Comparison of ENCODE assay signal across 35 cellular contexts in the genomic region with DNA sequence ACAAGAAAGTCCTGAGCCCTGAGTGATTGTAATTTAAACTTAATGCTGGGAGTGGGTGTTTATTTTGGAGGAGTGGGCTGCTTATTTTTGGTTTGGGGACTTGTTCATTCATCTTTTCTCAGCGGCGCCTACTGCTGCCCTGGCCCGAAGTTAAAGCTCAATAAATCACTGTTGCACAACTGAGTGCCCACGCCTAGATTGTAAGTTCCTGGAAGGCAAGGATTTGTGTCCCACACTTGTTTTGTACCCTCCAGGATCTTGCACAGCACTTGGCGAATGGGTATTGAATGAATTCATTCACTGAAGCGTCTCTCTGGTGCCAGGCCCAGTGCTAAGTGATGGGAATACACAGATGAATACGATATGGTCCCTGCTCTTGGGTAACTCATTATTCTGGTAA.
DNase-seq lines count a peak whose midpoint lies in the region; ATAC-seq and TF ChIP-seq lines count a peak whose summit lies in the region.
"Had no signal": no experiment of that assay in that cellular context is flagged by ENCODE, and none has a peak within 500 bp of the region (broad histone marks: within the 10 kb centered on the region; RNA-seq: fewer than 3 reads in every experiment).

No MANE protein-coding gene starts in this region.

- peaks cover 41% of the 10 kb centered on the region for H3K4me1 Mint-ChIP-seq in CD8-positive, alpha-beta T cell (ENCODE audit: low read depth)
- peaks cover 81% of the 10 kb centered on the region for H3K4me1 Mint-ChIP-seq in nephron progenitor cell

- H3K27me3 ChIP-seq in CD8-positive, alpha-beta T cell (ENCODE audit: insufficient read depth, low read length): no peaks in the 10 kb centered on the region
- no peaks in the 10 kb centered on the region for H3K27me3 ChIP-seq in iPS DF 6.9 (ENCODE audit: control insufficient read depth, insufficient read depth, low read length)
- H3K27me3 ChIP-seq: right atrium auricular region, SJCRH30, stomach, vagina had no signal

- DNase-seq in CD8-positive, alpha-beta T cell: no peak
- DNase-seq in iPS DF 6.9 (ENCODE audit: low read depth, low spot score): no peak
- DNase-seq in nephron progenitor cell: no peak
- DNase-seq in NCI-H446 treated with DMSO at 0.1 percent for 48 hours (lab: John Stamatoyannopoulos, UW): no peak
- no peak for DNase-seq in stimulated activated naive CD4-positive, alpha-beta T cell treated with Interleukin-2 at 50 U/mL for 16 hours (lab: John Stamatoyannopoulos, UW)
- DNase-seq in effector CD8-positive, alpha-beta T cell (lab: John Stamatoyannopoulos, UW): no peak
- DNase-seq: ACHN; activated CD4-positive, alpha-beta T cell treated with anti-CD3 and anti-CD28 coated beads, Interleukin-2, amount 10 ng/mL, durations not matched to agents 24 days and 14 days; activated effector memory CD4-positive, alpha-beta T cell treated with Interleukin-2 at 50 U/mL for 16 hours; activated T-cell treated with anti-CD3 and anti-CD28 coated beads, Interleukin-2, amount 50 U/mL, for 1 hour; aorta; BE2C; caudate nucleus; DMS153; glutamatergic neuron; IMR-90; lower lobe of right lung; NCI-H1694; NCI-H446; RPMI8226; SJCRH30; stomach; SW 1271; T1000; WERI-Rb-1 had no signal

- no peak for ATAC-seq in CD8-positive, alpha-beta T cell
- ATAC-seq in GM19452 (IDR thresholded peaks at IDR 0.05; ENCODE audit: unreplicated experiment): no peak
- ATAC-seq: activated naive CD4-positive, alpha-beta T cell treated with anti-CD3 and anti-CD28 coated beads, Interleukin-2, amount 50 U/mL, for 72 hours; GM12878; mucosa of descending colon had no signal

- H3K27me3 Mint-ChIP-seq in CD8-positive, alpha-beta T cell (ENCODE audit: low read depth): no peaks in the 10 kb centered on the region
- H3K27me3 Mint-ChIP-seq in nephron progenitor cell (ENCODE audit: low read depth, poor library complexity): peaks cover 13% of the 10 kb centered on the region
- H3K27me3 Mint-ChIP-seq: activated CD4-positive, alpha-beta T cell treated with anti-CD3 and anti-CD28 coated beads, Interleukin-2, amount 10 ng/mL, durations not matched to agents 24 days and 14 days had no signal

- H3K4me3 Mint-ChIP-seq in CD8-positive, alpha-beta T cell: no peak overlapping the region
- H3K4me3 Mint-ChIP-seq in nephron progenitor cell: no peak overlapping the region

- TF ChIP-seq CTCF in CD8-positive, alpha-beta T cell (IDR thresholded peaks at IDR 0.05): no peak
- TF ChIP-seq CTCF in nephron progenitor cell (IDR thresholded peaks at IDR 0.05): no peak

- H3K27ac ChIP-seq in CD8-positive, alpha-beta T cell (ENCODE audit: low read depth, low read length): no peak overlapping the region
- H3K27ac ChIP-seq in iPS DF 6.9 (ENCODE audit: low read length): peak overlapping the region; percentile 80
- H3K27ac ChIP-seq: coronary artery, lower lobe of right lung, parathyroid adenoma, right atrium auricular region, stomach, vagina, WERI-Rb-1 had no signal

- TF ChIP-seq EP300 in Ishikawa (IDR thresholded peaks at IDR 0.05; ENCODE audit: borderline replicate concordance): no peak

- POLR2A ChIA-PET in CD8-positive, alpha-beta T cell (lab: Charles Lee): interaction anchor here (0.5 kb wide), 1 partner anchor 87 kb away, joined by 4 read pairs; no protein-coding TSS in a partner anchor

- no peaks in the 10 kb centered on the region for H3K36me3 ChIP-seq in CD8-positive, alpha-beta T cell (ENCODE audit: insufficient read depth, low read length)
- H3K36me3 ChIP-seq in iPS DF 6.9 (ENCODE audit: control insufficient read depth, insufficient read depth, low read length): no peaks in the 10 kb centered on the region
- H3K36me3 ChIP-seq: BE2C, HAP-1, lower lobe of right lung, right atrium auricular region, SJCRH30, stomach, vagina, WERI-Rb-1 had no signal

- H3K36me3 Mint-ChIP-seq in CD8-positive, alpha-beta T cell: no peaks in the 10 kb centered on the region
- no peaks in the 10 kb centered on the region for H3K36me3 Mint-ChIP-seq in nephron progenitor cell (ENCODE audit: low read depth)
- H3K36me3 Mint-ChIP-seq: activated naive CD4-positive, alpha-beta T cell treated with anti-CD3 and anti-CD28 coated beads, Interleukin-2, amount 50 U/mL, for 72 hours had no signal

- no peaks in the 10 kb centered on the region for H3K9me3 ChIP-seq in CD8-positive, alpha-beta T cell (ENCODE audit: low read length)
- H3K9me3 ChIP-seq in iPS DF 6.9 (ENCODE audit: control insufficient read depth, insufficient read depth, low read length): no peaks in the 10 kb centered on the region
- H3K9me3 ChIP-seq: BE2C, HAP-1, lower lobe of right lung, mucosa of descending colon, right atrium auricular region, SJCRH30, stomach, vagina had no signal

- H3K4me3 ChIP-seq in CD8-positive, alpha-beta T cell (ENCODE audit: low read depth, low read length): no peak overlapping the region
- H3K4me3 ChIP-seq in iPS DF 6.9 (ENCODE audit: low read length): no peak overlapping the region
- H3K4me3 ChIP-seq: coronary artery, GM12878, HAP-1, lower lobe of right lung, mucosa of descending colon, right atrium auricular region, SJCRH30, stomach, vagina had no signal

- H3K4me1 ChIP-seq in CD8-positive, alpha-beta T cell (ENCODE audit: insufficient read depth, low read length): peaks cover 27% of the 10 kb centered on the region
- H3K4me1 ChIP-seq in iPS DF 6.9 (ENCODE audit: control insufficient read depth, insufficient read depth, low read length): peaks cover 20% of the 10 kb centered on the region
- H3K4me1 ChIP-seq: BE2C had no signal

- no CpG with 5 or more reads among the region's 7 CpGs for WGBS in iPS DF 6.9 (ENCODE audit: insufficient coverage, insufficient read length)

- CTCF ChIA-PET in CD8-positive, alpha-beta T cell (lab: Charles Lee): interaction anchor here (1.8 to 8.9 kb wide), 2 partner anchors 11 to 142 kb away, joined by 8 to 79 read pairs; no protein-coding TSS in a partner anchor

- intact Hi-C loops in CD8-positive, alpha-beta T cell (cut with DNase I, micrococcal nuclease): no loop called here

- H3K9me3 Mint-ChIP-seq in CD8-positive, alpha-beta T cell: no peaks in the 10 kb centered on the region
- no peaks in the 10 kb centered on the region for H3K9me3 Mint-ChIP-seq in nephron progenitor cell
- H3K9me3 Mint-ChIP-seq: activated CD4-positive, alpha-beta T cell treated with anti-CD3 and anti-CD28 coated beads, Interleukin-2, amount 10 ng/mL, durations not matched to agents 24 days and 14 days; activated naive CD4-positive, alpha-beta T cell treated with anti-CD3 and anti-CD28 coated beads, Interleukin-2, amount 50 U/mL, for 72 hours had no signal

- TF ChIP-seq RAD21 in Ishikawa (IDR thresholded peaks at IDR 0.05; ENCODE audit: low read depth): no peak

- H3K27ac Mint-ChIP-seq in CD8-positive, alpha-beta T cell: peak overlapping the region; percentile 32
- peak overlapping the region; percentile 97 for H3K27ac Mint-ChIP-seq in nephron progenitor cell
- H3K27ac Mint-ChIP-seq: activated CD4-positive, alpha-beta T cell treated with anti-CD3 and anti-CD28 coated beads, Interleukin-2, amount 10 ng/mL, durations not matched to agents 24 days and 14 days had no signal

TF ChIP-seq in Ishikawa, 13 proteins besides CTCF, POLR2A, EP300 and RAD21:
- TF ChIP-seq, protein P1, sequence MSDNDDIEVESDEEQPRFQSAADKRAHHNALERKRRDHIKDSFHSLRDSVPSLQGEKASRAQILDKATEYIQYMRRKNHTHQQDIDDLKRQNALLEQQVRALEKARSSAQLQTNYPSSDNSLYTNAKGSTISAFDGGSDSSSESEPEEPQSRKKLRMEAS (IDR thresholded peaks at IDR 0.05): no peak
- TF ChIP-seq EGR1 (IDR thresholded peaks at IDR 0.05) (no peak), CEBPB (IDR thresholded peaks at IDR 0.05) (peak; percentile 63; the same call in 1 of the 2 replicates)
